27 cellular contexts compared by ENCODE assay signal in genomic region chr10:131640045-131640644, GRCh38.
"Had no signal": no experiment of that assay in that cellular context is flagged by ENCODE, and none has a peak within 500 bp of the region (broad histone marks: within the 10 kb centered on the region; RNA-seq: fewer than 3 reads in every experiment).

No MANE protein-coding gene starts in this region.

- H3K36me3 ChIP-seq: neutrophil, pancreas, right lobe of liver, sigmoid colon, stomach, thoracic aorta, thyroid gland, tibial nerve, upper lobe of right lung, uterus had no signal

- H3K27ac Mint-ChIP-seq: naive thymus-derived CD8-positive, alpha-beta T cell; natural killer cell treated with Interleukin-12 subunit alpha and Interleukin-12 subunit beta and Interleukin-15 and Interleukin-18, amount 100 ng/mL, for 72 hours; stimulated activated effector memory CD8-positive, alpha-beta T cell treated with anti-CD3 and anti-CD28 coated beads, Interleukin-12 subunit alpha, Interleukin-12 subunit beta, amount 100 ng/mL, for 72 hours; stimulated activated naive CD8-positive, alpha-beta T cell treated with anti-CD3 and anti-CD28 coated beads, Interleukin-15, Interleukin-2, amounts not matched to agents 100 ng/mL and 50 ng/mL, for 24 hours had no signal

- ATAC-seq: naive thymus-derived CD8-positive, alpha-beta T cell; natural killer cell treated with Interleukin-12 subunit alpha and Interleukin-12 subunit beta and Interleukin-15 and Interleukin-18, amount 100 ng/mL, for 72 hours; pancreas; psoas muscle; right cardiac atrium; right lobe of liver; stimulated activated effector memory CD8-positive, alpha-beta T cell treated with anti-CD3 and anti-CD28 coated beads, Interleukin-12 subunit alpha, Interleukin-12 subunit beta, amount 100 ng/mL, for 72 hours; upper lobe of right lung had no signal

- H3K4me3 Mint-ChIP-seq: naive thymus-derived CD8-positive, alpha-beta T cell; natural killer cell treated with Interleukin-12 subunit alpha and Interleukin-12 subunit beta and Interleukin-15 and Interleukin-18, amount 100 ng/mL, for 72 hours; nephron progenitor cell; neural crest cell; stimulated activated effector memory CD8-positive, alpha-beta T cell treated with anti-CD3 and anti-CD28 coated beads, Interleukin-12 subunit alpha, Interleukin-12 subunit beta, amount 100 ng/mL, for 72 hours; stimulated activated naive B cell treated with anti-CD40 and anti-IgM and Interleukin-4, amounts not matched to agents 10 μg/mL and 1 μg/mL and 100 μg/mL, for 72 hours; stimulated activated naive CD8-positive, alpha-beta T cell treated with anti-CD3 and anti-CD28 coated beads, Interleukin-15, Interleukin-2, amounts not matched to agents 100 ng/mL and 50 ng/mL, for 24 hours had no signal

- H3K4me3 ChIP-seq: pancreas, psoas muscle, right lobe of liver, sigmoid colon, stomach, thoracic aorta, thyroid gland, tibial nerve, upper lobe of right lung, uterus had no signal

- DNase-seq: naive thymus-derived CD8-positive, alpha-beta T cell; nephron progenitor cell; nucleus accumbens; pancreas; psoas muscle; right cardiac atrium; right lobe of liver; sigmoid colon; small intestine; stimulated activated CD4-positive, alpha-beta T cell treated with anti-CD3 and anti-CD28 coated beads, Interleukin-15, amount 100 ng/mL, for 24 hours; stimulated activated CD4-positive, alpha-beta T cell treated with anti-CD3 and anti-CD28 coated beads, Interleukin-2, amount 100 ng/mL, for 24 hours; stimulated activated CD4-positive, alpha-beta T cell treated with anti-CD3 and anti-CD28 coated beads, Interleukin-2, amount 100 ng/mL, for 48 hours; stimulated activated CD4-positive, alpha-beta T cell treated with anti-CD3 and anti-CD28 coated beads, Interleukin-4, amount 100 ng/mL, for 24 hours; stimulated activated naive B cell treated with anti-CD40 and anti-IgM and Interleukin-4, amounts not matched to agents 10 μg/mL and 1 μg/mL and 100 μg/mL, for 72 hours; stimulated activated naive CD4-positive, alpha-beta T cell treated with Interleukin-2 at 50 U/mL for 16 hours; stomach; thyroid gland; trophoblast cell; upper lobe of right lung; uterus had no signal

- H3K27ac ChIP-seq: neutrophil, psoas muscle, right lobe of liver, sigmoid colon, thoracic aorta, thyroid gland, tibial nerve, upper lobe of right lung, uterus had no signal

- H3K4me1 Mint-ChIP-seq: naive thymus-derived CD8-positive, alpha-beta T cell; stimulated activated effector memory CD8-positive, alpha-beta T cell treated with anti-CD3 and anti-CD28 coated beads, Interleukin-12 subunit alpha, Interleukin-12 subunit beta, amount 100 ng/mL, for 72 hours had no signal

- H3K27me3 ChIP-seq: neutrophil, pancreas, right lobe of liver, stomach, thyroid gland, tibial nerve, upper lobe of right lung, uterus had no signal

- H3K9me3 ChIP-seq: neutrophil, pancreas, psoas muscle, right lobe of liver, thoracic aorta, thyroid gland, uterus had no signal

- H3K4me1 ChIP-seq: pancreas, psoas muscle, right lobe of liver, sigmoid colon, thyroid gland, upper lobe of right lung, uterus had no signal

- H3K36me3 Mint-ChIP-seq: natural killer cell treated with Interleukin-12 subunit alpha and Interleukin-12 subunit beta and Interleukin-15 and Interleukin-18, amount 100 ng/mL, for 72 hours; stimulated activated effector memory CD8-positive, alpha-beta T cell treated with anti-CD3 and anti-CD28 coated beads, Interleukin-12 subunit alpha, Interleukin-12 subunit beta, amount 100 ng/mL, for 72 hours; stimulated activated naive B cell treated with anti-CD40 and anti-IgM and Interleukin-4, amounts not matched to agents 10 μg/mL and 1 μg/mL and 100 μg/mL, for 72 hours had no signal
